27 cellular contexts compared by ENCODE assay signal in the genomic region with DNA sequence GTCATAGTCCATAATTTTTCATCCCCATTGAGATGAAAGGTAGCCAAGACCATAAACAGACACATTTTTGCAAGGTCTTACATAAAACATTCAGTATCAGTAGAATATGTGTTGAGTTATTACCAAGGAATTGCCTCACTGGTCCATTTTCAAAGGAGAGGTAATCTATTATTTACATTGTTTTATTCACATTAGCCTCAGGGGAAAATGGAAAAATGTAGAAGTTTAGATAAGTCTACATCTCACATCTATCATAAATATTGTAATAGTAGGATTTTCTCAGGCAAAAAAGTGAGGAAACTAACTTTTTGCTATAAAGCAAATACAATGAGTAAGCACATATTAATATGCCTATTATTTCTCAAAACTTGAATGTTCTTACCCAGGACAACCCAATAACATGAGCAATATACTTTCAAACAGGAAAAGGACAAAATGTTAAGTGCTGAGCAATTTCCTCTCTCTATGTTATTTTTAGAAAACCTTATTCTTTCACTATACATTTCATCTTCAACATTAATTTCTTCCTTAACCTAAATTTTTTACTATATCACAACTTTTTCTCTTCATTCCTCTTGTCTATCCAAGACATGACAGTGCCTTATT.
DNase-seq lines count a peak whose midpoint lies in the region; ATAC-seq and TF ChIP-seq lines count a peak whose summit lies in the region.
"Had no signal": no experiment of that assay in that cellular context is flagged by ENCODE, and none has a peak within 500 bp of the region (broad histone marks: within the 10 kb centered on the region; RNA-seq: fewer than 3 reads in every experiment).

No MANE protein-coding gene starts in this region.

- H3K9ac ChIP-seq in MM.1S (ENCODE audit: low read length), result no peak overlapping the region

- H3K9me3 Mint-ChIP-seq in chondrocyte (ENCODE audit: low read depth), result peaks cover 3% of the 10 kb centered on the region
- H3K9me3 Mint-ChIP-seq in activated T-cell treated with anti-CD3 and anti-CD28 coated beads, Interleukin-2, amount 50 U/mL, for 72 hours, result peaks cover 5 to 11% of the 10 kb centered on the region in 2 donors
- H3K9me3 Mint-ChIP-seq: activated CD4-positive, alpha-beta memory T cell treated with anti-CD3 and anti-CD28 coated beads, Interleukin-2, amount 10 ng/mL, durations not matched to agents 7 days and 5 days; GM23338 had no signal

- H3K27ac Mint-ChIP-seq in chondrocyte (ENCODE audit: unreplicated experiment), result peak overlapping the region; percentile 22
- no peak overlapping the region for H3K27ac Mint-ChIP-seq in activated T-cell treated with anti-CD3 and anti-CD28 coated beads, Interleukin-2, amount 50 U/mL, for 72 hours
- H3K27ac Mint-ChIP-seq: activated CD4-positive, alpha-beta memory T cell treated with anti-CD3 and anti-CD28 coated beads, Interleukin-2, amount 10 ng/mL, durations not matched to agents 7 days and 5 days; activated naive CD4-positive, alpha-beta T cell treated with anti-CD3 and anti-CD28 coated beads for 36 hours; activated T-cell treated with anti-CD3 and anti-CD28 coated beads, Interleukin-2, amount 50 U/mL, for 24 hours; CD4-positive, alpha-beta T cell; endodermal cell; GM23338; T-helper 2 cell treated with Interferon-gamma antibody and Interleukin-4, amounts not matched to agents 5 μg/mL and 100 μg/mL, for 36 hours had no signal

- H3F3A ChIP-seq in MM.1S (ENCODE audit: insufficient read depth, low read length), result no peaks in the 10 kb centered on the region

- no peaks in the 10 kb centered on the region for H3K9me2 ChIP-seq in MM.1S (replicated peaks; ENCODE audit: insufficient read depth, low read length)

- H2AFZ ChIP-seq in MM.1S (ENCODE audit: low read length), result peak overlapping the region; percentile 36; the same call in 1 of the 2 replicates
- H2AFZ ChIP-seq: GM23338 had no signal

- H3K27me3 ChIP-seq in MM.1S (replicated peaks; ENCODE audit: insufficient read depth, low read length), result no peaks in the 10 kb centered on the region
- H3K27me3 ChIP-seq: SJCRH30, vagina had no signal

- peaks cover 24% of the 10 kb centered on the region for H3K4me1 Mint-ChIP-seq in chondrocyte (ENCODE audit: low read depth)
- no peaks in the 10 kb centered on the region for H3K4me1 Mint-ChIP-seq in activated T-cell treated with anti-CD3 and anti-CD28 coated beads, Interleukin-2, amount 50 U/mL, for 72 hours (ENCODE audit: low read depth)
- H3K4me1 Mint-ChIP-seq: activated CD4-positive, alpha-beta memory T cell treated with anti-CD3 and anti-CD28 coated beads, Interleukin-2, amount 10 ng/mL, durations not matched to agents 7 days and 5 days; GM23338 had no signal

- ATAC-seq in GM18870 (IDR thresholded peaks at IDR 0.05; ENCODE audit: unreplicated experiment) (no peak), GM18511 (IDR thresholded peaks at IDR 0.05; ENCODE audit: unreplicated experiment) (no peak)
- ATAC-seq in activated T-cell treated with anti-CD3 and anti-CD28 coated beads, Interleukin-2, amount 50 U/mL, for 72 hours (replicated peaks in 1 of 2), result no peak
- ATAC-seq: GM23338 had no signal

- no peaks in the 10 kb centered on the region for H3K36me3 ChIP-seq in MM.1S (replicated peaks; ENCODE audit: insufficient read depth, low read length)
- H3K36me3 ChIP-seq: SJCRH30, vagina had no signal

- no peak overlapping the region for H3K4me3 ChIP-seq in AG09309 (ENCODE audit: control insufficient read depth, low read depth, low read length)
- H3K4me3 ChIP-seq in MM.1S (ENCODE audit: low read length), result 0 out of 2 replicates have a peak overlapping the region, but pooled peaks have one; percentile 15
- H3K4me3 ChIP-seq: GM23338, SJCRH30, vagina had no signal

- H3K36me3 Mint-ChIP-seq in chondrocyte (ENCODE audit: low read depth), result no peaks in the 10 kb centered on the region
- no peaks in the 10 kb centered on the region for H3K36me3 Mint-ChIP-seq in activated T-cell treated with anti-CD3 and anti-CD28 coated beads, Interleukin-2, amount 50 U/mL, for 72 hours (ENCODE audit: insufficient read depth in 2 of 2)

- H3K79me2 ChIP-seq in MM.1S (ENCODE audit: low read length), result no peaks in the 10 kb centered on the region

- H3K4me1 ChIP-seq in MM.1S (ENCODE audit: low read length), result peaks cover 26% of the 10 kb centered on the region
- H3K4me1 ChIP-seq: SJCRH30, vagina had no signal

- peak overlapping the region; percentile 40 for H3K4me2 ChIP-seq in MM.1S (ENCODE audit: low read depth, low read length)
- H3K4me2 ChIP-seq: GM23338 had no signal

- no peaks in the 10 kb centered on the region for H3K9me3 ChIP-seq in MM.1S (replicated peaks; ENCODE audit: insufficient read depth, low read length)
- H3K9me3 ChIP-seq: SJCRH30, vagina had no signal

- H4K20me1 ChIP-seq in MM.1S (ENCODE audit: insufficient read depth, low read length), result no peaks in the 10 kb centered on the region

- no peaks in the 10 kb centered on the region for H3K27me3 Mint-ChIP-seq in chondrocyte (ENCODE audit: low read depth)
- no peaks in the 10 kb centered on the region for H3K27me3 Mint-ChIP-seq in activated T-cell treated with anti-CD3 and anti-CD28 coated beads, Interleukin-2, amount 50 U/mL, for 72 hours (ENCODE audit: low read depth)
- H3K27me3 Mint-ChIP-seq: activated CD4-positive, alpha-beta memory T cell treated with anti-CD3 and anti-CD28 coated beads, Interleukin-2, amount 10 ng/mL, durations not matched to agents 7 days and 5 days; activated T-cell treated with anti-CD3 and anti-CD28 coated beads, Interleukin-2, amount 50 U/mL, for 24 hours; CD4-positive, alpha-beta T cell had no signal

- TF ChIP-seq CTCF in AG09309 (IDR thresholded peaks at IDR 0.05; ENCODE audit: control insufficient read depth, insufficient read depth, low read depth, low read length, missing control alignments) (no peak), MM.1S (IDR thresholded peaks at IDR 0.05; ENCODE audit: low read length) (no peak), chondrocyte (IDR thresholded peaks at IDR 0.05) (no peak)

- H3K4me3 Mint-ChIP-seq in chondrocyte (ENCODE audit: unreplicated experiment), result no peak overlapping the region
- no peak overlapping the region for H3K4me3 Mint-ChIP-seq in activated T-cell treated with anti-CD3 and anti-CD28 coated beads, Interleukin-2, amount 50 U/mL, for 72 hours
- H3K4me3 Mint-ChIP-seq: activated CD4-positive, alpha-beta memory T cell treated with anti-CD3 and anti-CD28 coated beads, Interleukin-2, amount 10 ng/mL, durations not matched to agents 7 days and 5 days; activated naive CD4-positive, alpha-beta T cell treated with anti-CD3 and anti-CD28 coated beads for 36 hours; activated T-cell treated with anti-CD3 and anti-CD28 coated beads, Interleukin-2, amount 50 U/mL, for 24 hours; CD4-positive, alpha-beta T cell; endodermal cell; GM23338; T-helper 2 cell treated with Interferon-gamma antibody and Interleukin-4, amounts not matched to agents 5 μg/mL and 100 μg/mL, for 36 hours had no signal

- DNase-seq in AG09309 (ENCODE audit: low read depth) (peak; percentile 7), MM.1S (peak; percentile 71), chondrocyte (ENCODE audit: low spot score) (no peak), lung microvascular endothelial cell (ENCODE audit: low read depth in 2 of 2) (peak; percentile 5 to 60), NCI-H510A treated with DMSO at 0.1 percent for 48 hours (lab: John Stamatoyannopoulos, UW) (no peak)
- DNase-seq in activated T-cell treated with anti-CD3 and anti-CD28 coated beads, Interleukin-2, amount 50 U/mL, for 72 hours, result no peak
- DNase-seq: activated CD4-positive, alpha-beta memory T cell treated with anti-CD3 and anti-CD28 coated beads, Interleukin-2, amount 10 ng/mL, durations not matched to agents 7 days and 5 days; activated CD4-positive, CD25-positive, alpha-beta regulatory T cell; activated naive CD4-positive, alpha-beta T cell treated with anti-CD3 and anti-CD28 coated beads for 36 hours; activated T-cell treated with anti-CD3 and anti-CD28 coated beads, Interleukin-2, amount 50 U/mL, for 24 hours; aorta; CD4-positive, alpha-beta T cell; endodermal cell; foreskin melanocyte; KBM-7; kidney; mammary epithelial cell; NCI-H1092; NCI-H2029 treated with DMSO at 0.1 percent for 48 hours; NCI-H446 treated with DMSO at 0.1 percent for 48 hours; nucleus accumbens; SJCRH30 had no signal

- H3K27ac ChIP-seq in MM.1S (ENCODE audit: low read length), result peak overlapping the region; percentile 57; the same call in 1 of the 2 replicates
- H3K27ac ChIP-seq: SJCRH30, vagina had no signal

Comparison
In these comparisons a context has a peak if more than half of its experiments do, and no peak if none do; other contexts are left out.
1. DNase-seq: peak in AG09309 (single experiment), MM.1S (single experiment) and lung microvascular endothelial cell (2 of 2); none in chondrocyte (single experiment), activated T-cell treated with anti-CD3 and anti-CD28 coated beads, Interleukin-2, amount 50 U/mL, for 72 hours (0 of 2) and NCI-H510A treated with DMSO at 0.1 percent for 48 hours (single experiment).